In genomic region chr7:6460990-6461584, GRCh38 we compare ENCODE assay signal across 22 cellular contexts. TPM values are rescaled to one million over a fixed set of nuclear protein-coding genes. Genes with fewer than 3 reads are reported as not detected.
DNase-seq lines count a peak whose midpoint lies in the region; ATAC-seq, FAIRE-seq and TF ChIP-seq lines count a peak whose summit lies in the region.
"Had no signal": no experiment of that assay in that cellular context is flagged by ENCODE, and none has a peak within 500 bp of the region (broad histone marks: within the 10 kb centered on the region; RNA-seq: fewer than 3 reads in every experiment).

No MANE protein-coding gene starts in this region.

- no peaks in the 10 kb centered on the region for H3K9me3 ChIP-seq in HCT116 (ENCODE audit: control insufficient read depth in 1 of 2, insufficient read depth in 1 of 2, low read depth in 1 of 2, low read length in 2 of 2)
- H3K9me3 ChIP-seq: sigmoid colon had no signal

- H3K9me2 ChIP-seq in HCT116 (ENCODE audit: insufficient read depth), result no peaks in the 10 kb centered on the region

- no peak for TF ChIP-seq RAD21 in HCT116 (IDR thresholded peaks at IDR 0.05; ENCODE audit: low read depth)

- peaks cover 11% of the 10 kb centered on the region for H3K36me3 Mint-ChIP-seq in activated naive CD8-positive, alpha-beta T cell treated with anti-CD3 and anti-CD28 coated beads, Interleukin-2, amount 10 ng/mL, durations not matched to agents 7 days and 5 days
- H3K36me3 Mint-ChIP-seq in activated naive CD8-positive, alpha-beta T cell treated with anti-CD3 and anti-CD28 coated beads, Interleukin-2, amount 50 U/mL, for 24 hours (ENCODE audit: low read depth), result peaks cover 19% of the 10 kb centered on the region
- peaks cover 13 to 14% (median 13%) of the 10 kb centered on the region in 3 donors for H3K36me3 Mint-ChIP-seq in immature natural killer cell

- RAD21 ChIA-PET in HCT116 (lab: Charles Lee; ENCODE audit: low non-redundant PET in 1 of 2, low total read pairs in 2 of 2, uncharacterized antibody in 2 of 2, unreplicated experiment in 2 of 2), result no interaction called here

- no peaks in the 10 kb centered on the region for H3K79me2 ChIP-seq in HCT116 (ENCODE audit: insufficient read depth, low read length)

- FAIRE-seq in urothelium cell line (lab: Jason Lieb, UNC), result peak; percentile 55

- ATAC-seq in activated naive CD8-positive, alpha-beta T cell treated with anti-CD3 and anti-CD28 coated beads, Interleukin-2, amount 10 ng/mL, durations not matched to agents 7 days and 5 days (ENCODE audit: low read depth), result no peak
- no peak for ATAC-seq in activated naive CD8-positive, alpha-beta T cell treated with anti-CD3 and anti-CD28 coated beads, Interleukin-2, amount 50 U/mL, for 24 hours
- ATAC-seq in HCT116 (no peak), HG03520 (IDR thresholded peaks at IDR 0.05; ENCODE audit: unreplicated experiment) (no peak)
- ATAC-seq: GM23338, left cardiac atrium had no signal

- no peak overlapping the region for H3K4me3 Mint-ChIP-seq in activated naive CD8-positive, alpha-beta T cell treated with anti-CD3 and anti-CD28 coated beads, Interleukin-2, amount 10 ng/mL, durations not matched to agents 7 days and 5 days
- H3K4me3 Mint-ChIP-seq in activated naive CD8-positive, alpha-beta T cell treated with anti-CD3 and anti-CD28 coated beads, Interleukin-2, amount 50 U/mL, for 24 hours, result no peak overlapping the region
- no peak overlapping the region for H3K4me3 Mint-ChIP-seq in immature natural killer cell
- H3K4me3 Mint-ChIP-seq: GM23338, neural crest cell had no signal

- H3K4me1 ChIP-seq in HCT116 (ENCODE audit: control insufficient read depth in 1 of 2, insufficient read depth in 2 of 2, low read length in 2 of 2), result peaks cover 0 to 9% of the 10 kb centered on the region in 2 experiments; a peak in 2 of 4 replicates
- H3K4me1 ChIP-seq: sigmoid colon had no signal

- peaks cover 24 to 33% of the 10 kb centered on the region in 2 experiments for H3K36me3 ChIP-seq in HCT116 (ENCODE audit: control insufficient read depth in 1 of 2, insufficient read depth in 2 of 2, low read length in 2 of 2)

- H3K27ac Mint-ChIP-seq in activated naive CD8-positive, alpha-beta T cell treated with anti-CD3 and anti-CD28 coated beads, Interleukin-2, amount 10 ng/mL, durations not matched to agents 7 days and 5 days, result peak overlapping the region; percentile 1
- H3K27ac Mint-ChIP-seq in activated naive CD8-positive, alpha-beta T cell treated with anti-CD3 and anti-CD28 coated beads, Interleukin-2, amount 50 U/mL, for 24 hours, result no peak overlapping the region
- H3K27ac Mint-ChIP-seq in immature natural killer cell, result peak overlapping the region in 5 of 6 donors; percentile 0 to 67 (median 60)
- H3K27ac Mint-ChIP-seq: GM23338 had no signal

- POLR2A ChIA-PET in activated naive CD8-positive, alpha-beta T cell treated with anti-CD3 and anti-CD28 coated beads, Interleukin-2, amount 10 ng/mL, durations not matched to agents 7 days and 5 days (lab: Charles Lee), result no interaction called here
- POLR2A ChIA-PET in HCT116 (lab: Charles Lee), result no interaction called here

- intact Hi-C loops in HCT116 (cut with micrococcal nuclease), result no loop called here

- H3K4me2 ChIP-seq in HCT116 (ENCODE audit: low read length), result no peak overlapping the region
- H3K4me2 ChIP-seq: GM23338 had no signal

- no peaks in the 10 kb centered on the region for H3K9me3 Mint-ChIP-seq in activated naive CD8-positive, alpha-beta T cell treated with anti-CD3 and anti-CD28 coated beads, Interleukin-2, amount 10 ng/mL, durations not matched to agents 7 days and 5 days
- no peaks in the 10 kb centered on the region for H3K9me3 Mint-ChIP-seq in activated naive CD8-positive, alpha-beta T cell treated with anti-CD3 and anti-CD28 coated beads, Interleukin-2, amount 50 U/mL, for 24 hours
- no peaks in the 10 kb centered on the region for H3K9me3 Mint-ChIP-seq in immature natural killer cell
- H3K9me3 Mint-ChIP-seq: neural crest cell had no signal

- DNase-seq in activated naive CD8-positive, alpha-beta T cell treated with anti-CD3 and anti-CD28 coated beads, Interleukin-2, amount 10 ng/mL, durations not matched to agents 7 days and 5 days, result no peak
- no peak for DNase-seq in activated naive CD8-positive, alpha-beta T cell treated with anti-CD3 and anti-CD28 coated beads, Interleukin-2, amount 50 U/mL, for 24 hours
- DNase-seq in HCT116 (ENCODE audit: low read depth, low spot score) (no peak), immature natural killer cell (no peak), urothelium cell line (ENCODE audit: low spot score) (no peak), HPDE6-E6E7 (ENCODE audit: extremely low spot score) (no peak)
- DNase-seq: activated CD4-positive, alpha-beta T cell treated with anti-CD3 and anti-CD28 coated beads, Interleukin-2, amount 50 U/mL, for 4 hours; anterior cingulate cortex; central memory CD4-positive, alpha-beta T cell; DMS79; head of caudate nucleus; left cardiac atrium; NCI-H1105 treated with DMSO at 0.1 percent for 48 hours; NCI-H2029 treated with DMSO at 0.1 percent for 48 hours; NCI-H345; SIG-M5; sigmoid colon; stimulated activated CD8-positive, alpha-beta memory T cell treated with anti-CD3 and anti-CD28 coated beads, Interleukin-4, amount 100 ng/mL, for 48 hours; substantia nigra had no signal

- TF ChIP-seq CTCF in HCT116 (IDR thresholded peaks at IDR 0.05 in 2 of 3, conservative IDR thresholded peaks at IDR 0.05 in 1 of 3; ENCODE audit: borderline replicate concordance in 1 of 3, insufficient read depth in 1 of 3, low read depth in 2 of 3, low read length in 2 of 3), result no peak

- H4K20me1 ChIP-seq in HCT116 (ENCODE audit: insufficient read depth), result no peaks in the 10 kb centered on the region

- H3K4me3 ChIP-seq in HCT116 (replicated peaks in 1 of 2; ENCODE audit: low read depth in 1 of 2, low read length in 2 of 2), result no peak overlapping the region
- H3K4me3 ChIP-seq: GM23338, sigmoid colon had no signal

- no peaks in the 10 kb centered on the region for H3K4me1 Mint-ChIP-seq in activated naive CD8-positive, alpha-beta T cell treated with anti-CD3 and anti-CD28 coated beads, Interleukin-2, amount 10 ng/mL, durations not matched to agents 7 days and 5 days
- peaks cover 6% of the 10 kb centered on the region for H3K4me1 Mint-ChIP-seq in activated naive CD8-positive, alpha-beta T cell treated with anti-CD3 and anti-CD28 coated beads, Interleukin-2, amount 50 U/mL, for 24 hours
- no peaks in the 10 kb centered on the region for H3K4me1 Mint-ChIP-seq in immature natural killer cell
- H3K4me1 Mint-ChIP-seq: GM23338, neural crest cell had no signal

- no peak overlapping the region for H2AFZ ChIP-seq in HCT116 (ENCODE audit: low read depth, low read length, poor library complexity, severe bottlenecking)
- H2AFZ ChIP-seq: GM23338 had no signal

- CTCF ChIA-PET in HCT116 (lab: Charles Lee), result no interaction called here

- H3K27ac ChIP-seq in HCT116 (ENCODE audit: low read depth, low read length), result no peak overlapping the region
- H3K27ac ChIP-seq: sigmoid colon had no signal

- no peak for TF ChIP-seq POLR2A in HCT116 (IDR thresholded peaks at IDR 0.05; ENCODE audit: borderline replicate concordance, extremely low read depth, insufficient read depth, insufficient read length)

- no peak overlapping the region for H3K9ac ChIP-seq in HCT116 (ENCODE audit: low read length)

- no peaks in the 10 kb centered on the region for H3K27me3 ChIP-seq in HCT116 (ENCODE audit: insufficient read depth, low read length)
- H3K27me3 ChIP-seq: sigmoid colon had no signal

- no TSS peak for BruUV-seq in HCT116 (replicated peaks; lab: Mats Ljungman, UMichigan)

- no peaks in the 10 kb centered on the region for H3K27me3 Mint-ChIP-seq in activated naive CD8-positive, alpha-beta T cell treated with anti-CD3 and anti-CD28 coated beads, Interleukin-2, amount 10 ng/mL, durations not matched to agents 7 days and 5 days
- no peaks in the 10 kb centered on the region for H3K27me3 Mint-ChIP-seq in activated naive CD8-positive, alpha-beta T cell treated with anti-CD3 and anti-CD28 coated beads, Interleukin-2, amount 50 U/mL, for 24 hours
- H3K27me3 Mint-ChIP-seq in immature natural killer cell (ENCODE audit: low read depth in 3 of 3), result no peaks in the 10 kb centered on the region

TF ChIP-seq in HCT116, 20 proteins besides CTCF, POLR2A, EP300 and RAD21:
- TF ChIP-seq ELF1 (IDR thresholded peaks at IDR 0.05; ENCODE audit: borderline replicate concordance, low read depth) (no peak), POLR2AphosphoS5 (IDR thresholded peaks at IDR 0.05; ENCODE audit: low read depth, low read length) (no peak), FOSL1 (IDR thresholded peaks at IDR 0.05; ENCODE audit: low read depth) (no peak)
- TF ChIP-seq, protein P1, sequence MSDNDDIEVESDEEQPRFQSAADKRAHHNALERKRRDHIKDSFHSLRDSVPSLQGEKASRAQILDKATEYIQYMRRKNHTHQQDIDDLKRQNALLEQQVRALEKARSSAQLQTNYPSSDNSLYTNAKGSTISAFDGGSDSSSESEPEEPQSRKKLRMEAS (IDR thresholded peaks at IDR 0.05), result 0 out of 2 replicates have a peak, but pooled peaks have one; percentile 5

RNA-seq across cellular contexts. Expression of gene DAGLB, which starts 13.3 kb away (rescaled TPM):
- 10 to 100 TPM; 32.3 to 37.2 TPM for total RNA-seq in activated naive CD8-positive, alpha-beta T cell treated with anti-CD3 and anti-CD28 coated beads, Interleukin-2, amount 10 ng/mL, durations not matched to agents 7 days and 5 days
- 30.2 TPM for total RNA-seq in HCT116 (2021; ENCODE audit: unreplicated experiment)
- polyA plus RNA-seq in HCT116 (2012), result 17.1 and 18.3 TPM in 2 replicates
- polyA plus RNA-seq in immature natural killer cell, result 10 to 100 TPM in 1 of 3 donors, 1 to 10 TPM in 2; 6.0 to 12.6 (median 7.4) TPM

RNA-seq across cellular contexts. Expression of gene KDELR2, which starts 22.9 kb away (rescaled TPM):
- total RNA-seq in activated naive CD8-positive, alpha-beta T cell treated with anti-CD3 and anti-CD28 coated beads, Interleukin-2, amount 10 ng/mL, durations not matched to agents 7 days and 5 days, result 10 to 100 TPM; 49.5 to 52.0 TPM
- 123 TPM for total RNA-seq in HCT116 (2021; ENCODE audit: unreplicated experiment)
- 50.1 and 55.0 TPM in 2 replicates for polyA plus RNA-seq in HCT116 (2012)
- polyA plus RNA-seq in immature natural killer cell, result 10 to 100 TPM; 63.8 to 88.2 (median 75.8) TPM
